ENCODE assay signal across 1 cellular context in genomic region chr17:17851101-17851500, GRCh38.
TF ChIP-seq lines count a peak whose summit lies in the region.

No MANE protein-coding gene starts in this region.

TF ChIP-seq in HCT116, 20 proteins besides CTCF, POLR2A, EP300 and RAD21 (continued from another document):
- no peak for TF ChIP-seq REST (IDR thresholded peaks at IDR 0.05; ENCODE audit: low read depth)
- no peak for TF ChIP-seq SRF (IDR thresholded peaks at IDR 0.05; ENCODE audit: low read depth)
- no peak for TF ChIP-seq CEBPB (IDR thresholded peaks at IDR 0.05; ENCODE audit: low read depth)
- TF ChIP-seq SP1 (IDR thresholded peaks at IDR 0.05; ENCODE audit: low read depth) = no peak
- no peak for TF ChIP-seq ZNF274 (IDR thresholded peaks at IDR 0.05; ENCODE audit: low read depth, low read length)
- TF ChIP-seq EZH2phosphoT487 (IDR thresholded peaks at IDR 0.05; ENCODE audit: borderline replicate concordance) = no peak
- TF ChIP-seq CBX3 (IDR thresholded peaks at IDR 0.05; ENCODE audit: low read depth) = no peak
- TF ChIP-seq EGR1 (IDR thresholded peaks at IDR 0.05; ENCODE audit: low read depth) = no peak
- TF ChIP-seq ZFX (IDR thresholded peaks at IDR 0.05) = no peak
- no peak for TF ChIP-seq FOSL1 (IDR thresholded peaks at IDR 0.05; ENCODE audit: low read depth)
TF ChIP-seq in HCT116: peak in this region for 0.
